In the genomic region with DNA sequence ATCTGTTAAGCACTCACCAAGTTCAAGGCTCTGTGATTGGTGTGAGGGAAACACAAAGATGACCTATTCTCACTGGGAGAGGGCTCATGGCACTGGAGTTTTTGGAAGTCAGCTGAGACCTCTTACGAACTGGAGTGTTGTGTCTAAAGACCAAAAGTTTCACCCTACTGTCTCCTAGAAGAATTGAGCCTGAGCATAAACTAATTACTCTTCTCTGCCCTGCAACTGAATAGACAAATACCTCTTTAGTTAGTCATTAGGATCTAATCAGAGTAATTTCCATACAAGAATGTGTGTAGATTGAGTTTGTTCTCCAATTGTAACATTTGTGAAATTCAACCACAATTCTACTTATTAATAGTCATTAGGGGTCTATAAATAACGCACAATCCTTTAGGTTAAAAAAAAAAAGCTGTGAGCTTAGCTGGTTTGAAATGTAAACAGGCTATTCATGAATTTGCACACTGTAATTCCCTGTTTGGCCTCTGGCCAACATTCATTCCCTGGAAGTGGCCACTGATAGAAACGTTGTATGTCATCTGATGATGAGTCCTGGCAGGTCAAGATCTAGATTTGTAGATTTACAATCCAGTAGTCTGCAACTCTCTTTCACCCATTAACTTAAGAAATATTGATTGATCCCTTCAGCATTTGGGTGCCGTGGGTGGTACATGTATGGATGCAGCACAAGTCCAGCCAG, we compare ENCODE assay signal across 22 cellular contexts.
DNase-seq lines count a peak whose midpoint lies in the region; ATAC-seq and TF ChIP-seq lines count a peak whose summit lies in the region.
"Had no signal": no experiment of that assay in that cellular context is flagged by ENCODE, and none has a peak within 500 bp of the region (broad histone marks: within the 10 kb centered on the region; RNA-seq: fewer than 3 reads in every experiment).

No MANE protein-coding gene starts in this region.

- TF ChIP-seq CTCF in glutamatergic neuron (IDR thresholded peaks at IDR 0.05; ENCODE audit: partially characterized antibody, unreplicated experiment) = peak; percentile 33

- no peaks in the 10 kb centered on the region for H3K27me3 Mint-ChIP-seq in glutamatergic neuron (ENCODE audit: unreplicated experiment)
- H3K27me3 Mint-ChIP-seq in effector memory CD8-positive, alpha-beta T cell = no peaks in the 10 kb centered on the region
- H3K27me3 Mint-ChIP-seq: CD4-positive, CD25-positive, alpha-beta regulatory T cell had no signal

- no peak overlapping the region for H3K4me3 Mint-ChIP-seq in glutamatergic neuron (ENCODE audit: unreplicated experiment)
- H3K4me3 Mint-ChIP-seq in effector memory CD8-positive, alpha-beta T cell = no peak overlapping the region
- H3K4me3 Mint-ChIP-seq: CD4-positive, CD25-positive, alpha-beta regulatory T cell; T-helper 1 cell treated with Interleukin-12 subunit alpha and Interleukin-12 subunit beta and Interleukin-4 antibody, amounts not matched to agents 30 μg/mL and 1 μg/mL, for 36 hours had no signal

- no peak overlapping the region for H3K27ac Mint-ChIP-seq in glutamatergic neuron (ENCODE audit: unreplicated experiment)
- no peak overlapping the region for H3K27ac Mint-ChIP-seq in effector memory CD8-positive, alpha-beta T cell
- H3K27ac Mint-ChIP-seq: CD4-positive, CD25-positive, alpha-beta regulatory T cell; T-helper 1 cell treated with Interleukin-12 subunit alpha and Interleukin-12 subunit beta and Interleukin-4 antibody, amounts not matched to agents 30 μg/mL and 1 μg/mL, for 36 hours had no signal

- H3K4me1 Mint-ChIP-seq in glutamatergic neuron (ENCODE audit: low read depth, unreplicated experiment) = no peaks in the 10 kb centered on the region
- H3K4me1 Mint-ChIP-seq in effector memory CD8-positive, alpha-beta T cell (ENCODE audit: low read depth in 2 of 2) = no peaks in the 10 kb centered on the region
- H3K4me1 Mint-ChIP-seq: CD4-positive, CD25-positive, alpha-beta regulatory T cell had no signal

- H3K9me3 Mint-ChIP-seq in glutamatergic neuron (ENCODE audit: unreplicated experiment) = peaks cover 2% of the 10 kb centered on the region
- H3K9me3 Mint-ChIP-seq in effector memory CD8-positive, alpha-beta T cell = peaks cover 0 to 9% of the 10 kb centered on the region in 2 donors
- H3K9me3 Mint-ChIP-seq: T-helper 1 cell treated with Interleukin-12 subunit alpha and Interleukin-12 subunit beta and Interleukin-4 antibody, amounts not matched to agents 30 μg/mL and 1 μg/mL, for 36 hours had no signal

- DNase-seq in NCI-H524 (lab: John Stamatoyannopoulos, UW) = peak; percentile 8 to 25
- DNase-seq in NCI-H524 treated with DMSO at 0.1 percent for 48 hours (lab: John Stamatoyannopoulos, UW) = no peak
- peak; percentile 58 for DNase-seq in DMS53 (lab: John Stamatoyannopoulos, UW)
- peak; percentile 85 for DNase-seq in NCI-H1105 treated with DMSO at 0.1 percent for 48 hours (lab: John Stamatoyannopoulos, UW)
- no peak for DNase-seq in glutamatergic neuron
- DNase-seq in effector memory CD8-positive, alpha-beta T cell = no peak
- DNase-seq: BE2C; CD4-positive, CD25-positive, alpha-beta regulatory T cell; DMS79; H7; KBM-7; MV-4-11; NCI-H1436; NCI-H1930; NCI-H2171 treated with DMSO at 0.1 percent for 48 hours; NCI-H446 treated with DMSO at 0.1 percent for 48 hours; NK-92 treated with Interleukin-12 subunit alpha and Interleukin-12 subunit beta, amount 100 ng/mL, for 24 hours; Right ventricle myocardium superior had no signal

- no peaks in the 10 kb centered on the region for H3K36me3 Mint-ChIP-seq in glutamatergic neuron (ENCODE audit: unreplicated experiment)
- H3K36me3 Mint-ChIP-seq in effector memory CD8-positive, alpha-beta T cell (ENCODE audit: insufficient read depth) = no peaks in the 10 kb centered on the region
- H3K36me3 Mint-ChIP-seq: CD4-positive, CD25-positive, alpha-beta regulatory T cell had no signal

- ATAC-seq in GM18520 (IDR thresholded peaks at IDR 0.05; ENCODE audit: unreplicated experiment) = no peak
- no peak for ATAC-seq in GM19324 (IDR thresholded peaks at IDR 0.05; ENCODE audit: low FRiP score, unreplicated experiment)
- no peak for ATAC-seq in effector memory CD8-positive, alpha-beta T cell (replicated peaks)
- ATAC-seq: HepG2 had no signal

Comparison
In these comparisons a context has a peak if more than half of its experiments do, and no peak if none do; other contexts are left out.
1. DNase-seq: peak in NCI-H524 (2 of 2), DMS53 (single experiment) and NCI-H1105 treated with DMSO at 0.1 percent for 48 hours (single experiment); none in NCI-H524 treated with DMSO at 0.1 percent for 48 hours (single experiment), glutamatergic neuron (single experiment) and effector memory CD8-positive, alpha-beta T cell (0 of 3).